Comparison of ENCODE assay signal across 14 cellular contexts in genomic region chr4:184806246-184806550, GRCh38. TPM values are rescaled to one million over a fixed set of nuclear protein-coding genes. Genes with fewer than 3 reads are reported as not detected.
DNase-seq lines count a peak whose midpoint lies in the region; ATAC-seq lines count a peak whose summit lies in the region.
"Had no signal": no experiment of that assay in that cellular context is flagged by ENCODE, and none has a peak within 500 bp of the region (broad histone marks: within the 10 kb centered on the region; RNA-seq: fewer than 3 reads in every experiment).

No MANE protein-coding gene starts in this region.

- H3K79me2 ChIP-seq in trophoblast cell (ENCODE audit: control insufficient read depth, insufficient read depth, low read length, poor library complexity): peaks cover 4% of the 10 kb centered on the region

- no peak for DNase-seq in stimulated activated naive B cell treated with anti-CD40 and anti-IgM and Interleukin-4, amounts not matched to agents 10 μg/mL and 1 μg/mL and 100 μg/mL, for 72 hours
- DNase-seq in trophoblast cell (no peak), HCEC 1CT (no peak), GOT3 (lab: John Stamatoyannopoulos, UW) (no peak)
- DNase-seq: activated CD8-positive, alpha-beta T cell treated with anti-CD3 and anti-CD28 coated beads for 36 hours; NCI-H69; stimulated activated CD4-positive, alpha-beta T cell treated with anti-CD3 and anti-CD28 coated beads, Interleukin-2, amount 100 ng/mL, for 24 hours; T1000 had no signal

- no peak overlapping the region for H3K4me2 ChIP-seq in trophoblast cell (ENCODE audit: low read length)

- H3K27me3 Mint-ChIP-seq in stimulated activated naive B cell treated with anti-CD40 and anti-IgM and Interleukin-4, amounts not matched to agents 10 μg/mL and 1 μg/mL and 100 μg/mL, for 72 hours: no peaks in the 10 kb centered on the region
- H3K27me3 Mint-ChIP-seq: activated CD8-positive, alpha-beta T cell treated with anti-CD3 and anti-CD28 coated beads for 36 hours had no signal

- no peak overlapping the region for H2AK5ac ChIP-seq in trophoblast cell (ENCODE audit: low read length)

- no CpG with 5 or more reads among the region's 1 CpG for WGBS in trophoblast cell (ENCODE audit: extremely low coverage, insufficient coverage, insufficient read length)

- H3K4me1 ChIP-seq in trophoblast cell (ENCODE audit: control insufficient read depth in 1 of 2, insufficient read depth in 2 of 2, low read length in 2 of 2): peaks cover 4 to 16% of the 10 kb centered on the region in 2 experiments

- H3K27me3 ChIP-seq in layer of hippocampus (ENCODE audit: control insufficient read depth, insufficient read depth, low read length) (no peaks in the 10 kb centered on the region), trophoblast cell (ENCODE audit: insufficient read depth, low read length) (no peaks in the 10 kb centered on the region)

- H3K14ac ChIP-seq in trophoblast cell (ENCODE audit: low read length): no peak overlapping the region

- no peak overlapping the region for H2AFZ ChIP-seq in trophoblast cell (ENCODE audit: insufficient read depth, low read length, poor library complexity)

- H3K4me1 Mint-ChIP-seq in stimulated activated naive B cell treated with anti-CD40 and anti-IgM and Interleukin-4, amounts not matched to agents 10 μg/mL and 1 μg/mL and 100 μg/mL, for 72 hours: peaks cover 49 to 71% of the 10 kb centered on the region in 2 donors

- H3K9ac ChIP-seq in trophoblast cell (ENCODE audit: low read length): no peak overlapping the region

- no peak overlapping the region for H3K4me3 ChIP-seq in trophoblast cell (ENCODE audit: low read depth, low read length)

- H2BK5ac ChIP-seq in trophoblast cell (ENCODE audit: low read depth, low read length, poor library complexity): no peak overlapping the region

- H4K8ac ChIP-seq in trophoblast cell (ENCODE audit: low read depth, low read length): no peak overlapping the region

- peaks cover 2% of the 10 kb centered on the region for H3K79me1 ChIP-seq in trophoblast cell (ENCODE audit: low read length)

- no peak overlapping the region for H4K12ac ChIP-seq in trophoblast cell (ENCODE audit: low read depth, low read length)

- no peaks in the 10 kb centered on the region for H3K9me3 Mint-ChIP-seq in stimulated activated naive B cell treated with anti-CD40 and anti-IgM and Interleukin-4, amounts not matched to agents 10 μg/mL and 1 μg/mL and 100 μg/mL, for 72 hours
- H3K9me3 Mint-ChIP-seq: activated CD8-positive, alpha-beta T cell treated with anti-CD3 and anti-CD28 coated beads for 36 hours; mesothelial cell of epicardium had no signal

- peaks cover 29 to 54% of the 10 kb centered on the region in 2 donors for H3K36me3 Mint-ChIP-seq in stimulated activated naive B cell treated with anti-CD40 and anti-IgM and Interleukin-4, amounts not matched to agents 10 μg/mL and 1 μg/mL and 100 μg/mL, for 72 hours
- H3K36me3 Mint-ChIP-seq: mesothelial cell of epicardium had no signal

- H3K4me3 Mint-ChIP-seq in stimulated activated naive B cell treated with anti-CD40 and anti-IgM and Interleukin-4, amounts not matched to agents 10 μg/mL and 1 μg/mL and 100 μg/mL, for 72 hours: no peak overlapping the region
- H3K4me3 Mint-ChIP-seq: activated CD8-positive, alpha-beta T cell treated with anti-CD3 and anti-CD28 coated beads for 36 hours; mesothelial cell of epicardium had no signal

- no peaks in the 10 kb centered on the region for H3K36me3 ChIP-seq in trophoblast cell (ENCODE audit: control insufficient read depth in 1 of 2, insufficient read depth in 2 of 2, low read length in 2 of 2)

- ATAC-seq in GM19395 (IDR thresholded peaks at IDR 0.05; ENCODE audit: unreplicated experiment): peak; percentile 10
- no peak for ATAC-seq in stimulated activated naive B cell treated with anti-CD40 and anti-IgM and Interleukin-4, amounts not matched to agents 10 μg/mL and 1 μg/mL and 100 μg/mL, for 72 hours (replicated peaks)
- no peak for ATAC-seq in HG03025 (IDR thresholded peaks at IDR 0.05; ENCODE audit: low FRiP score, unreplicated experiment)

- peak overlapping the region; percentile 63 for H3K27ac Mint-ChIP-seq in stimulated activated naive B cell treated with anti-CD40 and anti-IgM and Interleukin-4, amounts not matched to agents 10 μg/mL and 1 μg/mL and 100 μg/mL, for 72 hours
- H3K27ac Mint-ChIP-seq: activated CD8-positive, alpha-beta T cell treated with anti-CD3 and anti-CD28 coated beads for 36 hours; mesothelial cell of epicardium; progenitor cell of endocrine pancreas had no signal

- H2BK12ac ChIP-seq in trophoblast cell (ENCODE audit: low read length): no peak overlapping the region

- H2BK120ac ChIP-seq in trophoblast cell (ENCODE audit: insufficient read depth, low read length, poor library complexity): no peak overlapping the region

- H3K23ac ChIP-seq in trophoblast cell (ENCODE audit: low read length): no peak overlapping the region

- H3K18ac ChIP-seq in trophoblast cell (ENCODE audit: low read length): no peak overlapping the region

- no peak overlapping the region for H3K4ac ChIP-seq in trophoblast cell (ENCODE audit: low read depth, low read length)

- H3K27ac ChIP-seq in angular gyrus (ENCODE audit: low read depth, low read length): peak overlapping the region; percentile 90
- H3K27ac ChIP-seq in layer of hippocampus (ENCODE audit: low read depth, low read length): peak overlapping the region; percentile 79
- H3K27ac ChIP-seq in trophoblast cell (ENCODE audit: low read depth, low read length): no peak overlapping the region

- peaks cover 2% of the 10 kb centered on the region for H3K9me3 ChIP-seq in trophoblast cell (ENCODE audit: insufficient read depth, low read depth, low read length)

- H4K91ac ChIP-seq in trophoblast cell (ENCODE audit: low read depth, low read length): no peak overlapping the region

RNA-seq across cellular contexts. Expression of gene ACSL1, which starts 19.6 kb away (rescaled TPM):
- polyA plus RNA-seq in trophoblast cell (2013): 5.9 and 6.4 TPM in 2 replicates
